1 cellular context compared by ENCODE assay signal in the genomic region with DNA sequence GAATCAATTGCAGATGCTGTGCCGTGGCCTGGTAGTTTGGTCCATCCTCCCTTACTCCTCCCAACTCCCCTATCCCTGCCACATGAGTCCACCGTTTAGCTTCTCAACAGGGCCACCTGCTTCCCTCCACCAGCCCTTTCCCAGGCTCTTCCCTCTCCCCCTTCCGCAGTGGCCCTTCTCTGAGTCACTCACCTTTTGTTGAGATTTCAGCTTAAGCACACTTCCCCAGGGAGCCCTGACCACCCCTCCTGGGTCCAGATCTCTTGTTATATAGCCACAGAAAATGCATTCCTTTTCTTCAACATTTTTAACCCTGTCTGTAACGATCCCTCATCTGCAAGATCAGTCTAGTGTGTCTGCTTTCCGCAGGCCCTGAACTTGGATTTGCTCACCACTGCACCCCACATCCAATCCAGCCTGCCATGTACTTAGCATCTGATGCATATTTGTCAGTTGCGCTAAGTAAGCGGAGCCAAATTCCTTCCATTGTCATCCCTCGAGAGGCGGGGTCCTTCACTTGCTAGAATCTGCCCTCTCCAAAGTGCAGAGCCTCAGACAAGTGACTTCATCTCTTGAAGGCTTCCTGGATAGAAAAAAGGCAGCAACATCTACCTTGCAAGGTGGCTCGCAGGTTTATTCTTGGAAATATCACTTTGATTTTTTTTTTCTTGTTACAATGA.
TF ChIP-seq lines count a peak whose summit lies in the region.

No MANE protein-coding gene starts in this region.

TF ChIP-seq in H1, 55 proteins besides CTCF, POLR2A, EP300 and RAD21:
- TF ChIP-seq EGR1 (IDR thresholded peaks at IDR 0.05; ENCODE audit: borderline replicate concordance, low read depth, low read length) (peak; percentile 77; the same call in 1 of the 2 replicates), CTBP2 (IDR thresholded peaks at IDR 0.05; ENCODE audit: borderline replicate concordance, insufficient read depth, insufficient read length, low read length) (peak; percentile 85), SP1 (IDR thresholded peaks at IDR 0.05; ENCODE audit: low read depth, low read length) (0 out of 2 replicates have a peak, but pooled peaks have one; percentile 22), JUND (IDR thresholded peaks at IDR 0.05; ENCODE audit: low read length) (peak; percentile 53; the same call in 1 of the 2 replicates), RBBP5 (IDR thresholded peaks at IDR 0.05; ENCODE audit: borderline replicate concordance, low read depth, low read length) (no peak), ASH2L (IDR thresholded peaks at IDR 0.05; ENCODE audit: low read length) (peak; percentile 28), MAX (IDR thresholded peaks at IDR 0.05) (peak; percentile 56), YY1 (IDR thresholded peaks at IDR 0.05; ENCODE audit: low read depth, low read length) (peak; percentile 22; the same call in 1 of the 2 replicates), SAP30 (IDR thresholded peaks at IDR 0.05; ENCODE audit: insufficient read depth, insufficient replicate concordance, low read length) (no peak), KDM1A (IDR thresholded peaks at IDR 0.05; ENCODE audit: borderline replicate concordance, low read length) (peak; percentile 79; the same call in 1 of the 2 replicates), USF2 (IDR thresholded peaks at IDR 0.05; ENCODE audit: low read length) (no peak), HDAC2 (IDR thresholded peaks at IDR 0.05; ENCODE audit: borderline replicate concordance in 1 of 2, low read depth in 2 of 2, low read length in 2 of 2) (peak; percentile 54 to 80; a peak in 2 of 4 replicates), BRCA1 (IDR thresholded peaks at IDR 0.05; ENCODE audit: low read depth, low read length) (no peak), HDAC6 (IDR thresholded peaks at IDR 0.05; ENCODE audit: low read depth, low read length) (no peak), CREB1 (IDR thresholded peaks at IDR 0.05) (no peak)
